Comparison of ENCODE assay signal across 8 cellular contexts in genomic region chr2:120735750-120736170, GRCh38. TPM values are rescaled to one million over a fixed set of nuclear protein-coding genes. Genes with fewer than 3 reads are reported as not detected.
DNase-seq lines count a peak whose midpoint lies in the region; ATAC-seq and TF ChIP-seq lines count a peak whose summit lies in the region.

TSS of gene GLI2 (plus strand) at chr2:120735868. CDS start at chr2:120797321, 61,453 bp downstream.

- H3K79me2 ChIP-seq in DOHH2 (ENCODE audit: control insufficient read depth, low read length) (no peaks in the 10 kb centered on the region), PC-3 (ENCODE audit: low read length) (peaks cover 27% of the 10 kb centered on the region)

- H3K36me3 ChIP-seq in DOHH2 (ENCODE audit: control insufficient read depth, low read length) (no peaks in the 10 kb centered on the region), PC-3 (ENCODE audit: low read depth, low read length) (no peaks in the 10 kb centered on the region)

- H2AFZ ChIP-seq in PC-3 (ENCODE audit: low read length): peak within 1 kb of the TSS; percentile 98

- intact Hi-C loops in PC-3 (cut with micrococcal nuclease): loop anchor here (1.0 to 5.0 kb wide), 5 partner anchors 38 to 336 kb away; no protein-coding TSS in a partner anchor

- H3K4me2 ChIP-seq in DOHH2 (ENCODE audit: low read length): peak within 1 kb of the TSS; percentile 33
- peak within 1 kb of the TSS; percentile 92 for H3K4me2 ChIP-seq in PC-3 (ENCODE audit: low read length)

- DNase-seq in PC-3 (peak; percentile 82), T47D (ENCODE audit: low read depth in 1 of 2, low spot score in 1 of 2) (peak; percentile 67 to 68), inferior parietal cortex (ENCODE audit: extremely low spot score) (peak; percentile 56), smooth muscle cell of the brain vasculature (ENCODE audit: low read depth, low spot score) (peak; percentile 67), NCI-H187 (lab: John Stamatoyannopoulos, UW) (no peak)

- peak within 1 kb of the TSS; percentile 70 for H3K9ac ChIP-seq in PC-3 (ENCODE audit: low read length)

- no peak within 1 kb of the TSS; the same call in 1 of the 2 replicates for H3K4me3 ChIP-seq in DOHH2 (ENCODE audit: low read length)
- H3K4me3 ChIP-seq in PC-3 (ENCODE audit: low read length): peak within 1 kb of the TSS; percentile 79

- in situ Hi-C loops in T47D (cut with HindIII; ENCODE audit: low pct_unique_long_range_greater_than_20kb, low sequenced_read_pairs): no loop called here

- no peaks in the 10 kb centered on the region for H3K4me1 ChIP-seq in DOHH2 (ENCODE audit: control insufficient read depth, low read length)
- peaks cover 18% of the 10 kb centered on the region for H3K4me1 ChIP-seq in PC-3 (ENCODE audit: insufficient read depth, low read length)

- H3K9me2 ChIP-seq in DOHH2 (replicated peaks; ENCODE audit: control insufficient read depth, low read length) (no peaks in the 10 kb centered on the region), PC-3 (replicated peaks; ENCODE audit: low read length) (no peaks in the 10 kb centered on the region)

- H3K27ac ChIP-seq in DOHH2 (ENCODE audit: low read depth, low read length) (no peak within 1 kb of the TSS), PC-3 (ENCODE audit: low read length) (0 out of 2 replicates have a peak within 1 kb of the TSS, but pooled peaks have one; percentile 36)

- H4K20me1 ChIP-seq in DOHH2 (ENCODE audit: control insufficient read depth, insufficient read depth, low read depth, low read length) (no peaks in the 10 kb centered on the region), PC-3 (ENCODE audit: low read length) (no peaks in the 10 kb centered on the region)

- ATAC-seq in HG03432 (IDR thresholded peaks at IDR 0.05; ENCODE audit: unreplicated experiment) (peak; percentile 64), PC-3 (peak; percentile 56), GM21447 (IDR thresholded peaks at IDR 0.05; ENCODE audit: unreplicated experiment) (no peak)

- H3K9me3 ChIP-seq in DOHH2 (ENCODE audit: control insufficient read depth, insufficient read depth, low read length): no peaks in the 10 kb centered on the region
- H3K9me3 ChIP-seq in PC-3 (ENCODE audit: low read length): no peaks in the 10 kb centered on the region

- no peaks in the 10 kb centered on the region for H3F3A ChIP-seq in DOHH2 (ENCODE audit: control insufficient read depth, insufficient read depth)
- no peaks in the 10 kb centered on the region for H3F3A ChIP-seq in PC-3 (ENCODE audit: low read length, unreplicated experiment)

- peaks cover 38% of the 10 kb centered on the region for H3K27me3 ChIP-seq in DOHH2 (ENCODE audit: control insufficient read depth, low read length)
- H3K27me3 ChIP-seq in PC-3 (ENCODE audit: low read length): no peaks in the 10 kb centered on the region

- CTCF ChIA-PET in PC-3 (lab: Charles Lee): interaction anchor here (0.6 to 0.9 kb wide), 3 partner anchors 32 to 131 kb away, joined by 3 to 4 read pairs (median 3); no protein-coding TSS in a partner anchor

- TF ChIP-seq CTCF in DOHH2 (IDR thresholded peaks at IDR 0.05; ENCODE audit: low read depth, low read length, poor library complexity, severe bottlenecking): peak; percentile 52
- TF ChIP-seq CTCF in PC-3 (conservative IDR thresholded peaks at IDR 0.05; ENCODE audit: low read depth, low read length): peak; percentile 81

- POLR2A ChIA-PET in PC-3 (lab: Charles Lee; ENCODE audit: unreplicated experiment): no interaction called here

- no TSS peak for BruUV-seq in PC-3 (replicated peaks; lab: Mats Ljungman, UMichigan)

RNA-seq across cellular contexts. Expression of gene GLI2, which starts in this region (rescaled TPM):
- total RNA-seq in PC-3 (2014; rRNA removed): 4.0 and 30.3 TPM in 2 replicates

Comparison
In these comparisons a context has a peak if more than half of its experiments do, and no peak if none do; other contexts are left out.
1. DNase-seq: peak in PC-3 (single experiment), T47D (2 of 2), inferior parietal cortex (single experiment) and smooth muscle cell of the brain vasculature (single experiment); none in NCI-H187 (0 of 2).